Comparison of ENCODE assay signal across 1 cellular context in the genomic region with DNA sequence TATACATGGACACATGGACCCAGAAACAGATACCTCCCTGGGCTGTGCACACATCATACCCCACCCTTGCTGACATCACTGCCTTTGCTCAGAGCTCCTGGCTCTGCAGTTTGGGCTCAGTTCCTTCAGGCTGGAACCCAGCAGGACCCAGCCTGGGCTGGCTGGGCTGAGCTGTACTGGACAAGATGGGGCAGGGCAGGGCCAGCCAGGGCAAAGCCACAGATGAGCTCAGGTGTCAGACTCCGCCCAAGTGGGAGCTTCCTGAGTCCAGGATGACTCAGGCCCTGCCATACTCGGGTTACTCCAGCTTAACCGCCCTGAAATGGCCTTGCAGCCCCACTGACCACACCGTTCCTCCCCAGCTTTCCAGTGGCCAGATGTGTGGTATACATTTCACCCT.
TF ChIP-seq lines count a peak whose summit lies in the region.

No MANE protein-coding gene starts in this region.

TF ChIP-seq in A549, 52 proteins besides CTCF, POLR2A, EP300 and RAD21 (continued from another document):
- TF ChIP-seq E2F6 (IDR thresholded peaks at IDR 0.05; ENCODE audit: borderline replicate concordance, low read depth) (no peak), CBX2 (IDR thresholded peaks at IDR 0.05; ENCODE audit: borderline replicate concordance, low read depth) (no peak), BCL3 (IDR thresholded peaks at IDR 0.05) (no peak), TP53 (CRISPR knock-in tag; IDR thresholded peaks at IDR 0.05) (no peak), GATA3 (IDR thresholded peaks at IDR 0.05; ENCODE audit: borderline replicate concordance) (no peak), EHF (CRISPR knock-in tag; IDR thresholded peaks at IDR 0.05) (no peak)
